22 cellular contexts compared by ENCODE assay signal in genomic region chr5:5461012-5461411, GRCh38. TPM values are rescaled to one million over a fixed set of nuclear protein-coding genes. Genes with fewer than 3 reads are reported as not detected.
DNase-seq lines count a peak whose midpoint lies in the region; ATAC-seq and TF ChIP-seq lines count a peak whose summit lies in the region.
"Had no signal": no experiment of that assay in that cellular context is flagged by ENCODE, and none has a peak within 500 bp of the region (broad histone marks: within the 10 kb centered on the region; RNA-seq: fewer than 3 reads in every experiment).

No MANE protein-coding gene starts in this region.

- TF ChIP-seq CTCF in Caco-2 (IDR thresholded peaks at IDR 0.05; ENCODE audit: insufficient read depth in 1 of 2, low read depth in 1 of 2, low read length in 1 of 2, severe bottlenecking in 1 of 2, unreplicated experiment in 1 of 2) = no peak
- TF ChIP-seq CTCF in PC-3 (conservative IDR thresholded peaks at IDR 0.05; ENCODE audit: low read depth, low read length) = no peak
- no peak for TF ChIP-seq CTCF in epithelial cell of esophagus (IDR thresholded peaks at IDR 0.05; ENCODE audit: insufficient read depth, low read depth, low read length, missing control alignments)

- H3K36me3 Mint-ChIP-seq in Caco-2 (ENCODE audit: insufficient read depth, unreplicated experiment) = peaks cover 84% of the 10 kb centered on the region
- H3K36me3 Mint-ChIP-seq in naive thymus-derived CD8-positive, alpha-beta T cell = peaks cover 26 to 94% (median 55%) of the 10 kb centered on the region in 3 donors

- H3K9me3 Mint-ChIP-seq in Caco-2 (ENCODE audit: unreplicated experiment) = no peaks in the 10 kb centered on the region
- H3K9me3 Mint-ChIP-seq in naive thymus-derived CD8-positive, alpha-beta T cell = no peaks in the 10 kb centered on the region
- H3K9me3 Mint-ChIP-seq: CD14-positive monocyte; CD4-positive, alpha-beta T cell; CD8-positive, alpha-beta memory T cell; HFFc6 had no signal

- BruUV-seq in Caco-2 (replicated peaks; lab: Mats Ljungman, UMichigan) (TSS peak; percentile 5), PC-3 (replicated peaks; lab: Mats Ljungman, UMichigan) (TSS peak; percentile 10)

- no peak overlapping the region for H3K4me3 Mint-ChIP-seq in Caco-2 (ENCODE audit: unreplicated experiment)
- no peak overlapping the region for H3K4me3 Mint-ChIP-seq in naive thymus-derived CD8-positive, alpha-beta T cell
- H3K4me3 Mint-ChIP-seq: CD14-positive monocyte; CD4-positive, alpha-beta T cell; CD8-positive, alpha-beta memory T cell; HFFc6 had no signal

- H3K27ac Mint-ChIP-seq in Caco-2 (ENCODE audit: unreplicated experiment) = no peak overlapping the region
- peak overlapping the region in 1 of 10 donors; percentile 44 for H3K27ac Mint-ChIP-seq in naive thymus-derived CD8-positive, alpha-beta T cell
- H3K27ac Mint-ChIP-seq: CD4-positive, alpha-beta T cell; HFFc6 had no signal

- no peaks in the 10 kb centered on the region for H3K27me3 Mint-ChIP-seq in Caco-2 (ENCODE audit: insufficient read depth, unreplicated experiment)
- H3K27me3 Mint-ChIP-seq in naive thymus-derived CD8-positive, alpha-beta T cell = no peaks in the 10 kb centered on the region
- H3K27me3 Mint-ChIP-seq: CD4-positive, alpha-beta T cell; CD8-positive, alpha-beta memory T cell had no signal

- H3K36me3 ChIP-seq in Caco-2 (ENCODE audit: control insufficient read depth, insufficient read depth, low read length) (peaks cover 3% of the 10 kb centered on the region), PC-3 (ENCODE audit: low read depth, low read length) (peaks cover 81% of the 10 kb centered on the region)

- no peak overlapping the region for H3K4me2 ChIP-seq in PC-3 (ENCODE audit: low read length)
- H3K4me2 ChIP-seq: A549 had no signal

- H3K4me1 Mint-ChIP-seq in Caco-2 (ENCODE audit: low read depth, unreplicated experiment) = no peaks in the 10 kb centered on the region
- H3K4me1 Mint-ChIP-seq in naive thymus-derived CD8-positive, alpha-beta T cell = peaks cover 0 to 14% (median under 1%) of the 10 kb centered on the region in 4 donors
- H3K4me1 Mint-ChIP-seq: CD14-positive monocyte; CD8-positive, alpha-beta memory T cell had no signal

- POLR2A ChIA-PET in Caco-2 (lab: Charles Lee) = no interaction called here
- POLR2A ChIA-PET in PC-3 (lab: Charles Lee; ENCODE audit: unreplicated experiment) = no interaction called here
- POLR2A ChIA-PET in naive thymus-derived CD8-positive, alpha-beta T cell (lab: Charles Lee) = no interaction called here

- no peaks in the 10 kb centered on the region for H3K9me2 ChIP-seq in PC-3 (replicated peaks; ENCODE audit: low read length)

- H2AFZ ChIP-seq in PC-3 (ENCODE audit: low read length) = no peak overlapping the region

- ATAC-seq in PC-3 (no peak), HG02763 (IDR thresholded peaks at IDR 0.05; ENCODE audit: unreplicated experiment) (no peak)
- no peak for ATAC-seq in naive thymus-derived CD8-positive, alpha-beta T cell
- ATAC-seq: A549 had no signal

- H3K4me3 ChIP-seq in Caco-2 (ENCODE audit: low read depth, low read length) (no peak overlapping the region), PC-3 (ENCODE audit: low read length) (no peak overlapping the region), epithelial cell of esophagus (ENCODE audit: low read length) (no peak overlapping the region)
- H3K4me3 ChIP-seq: A549; BLaER1 treated with 17β-estradiol and CSF1 and Interleukin-3, amounts not matched to agents 10 nM and 100 nM; HAP-1 had no signal

- CTCF ChIA-PET in Caco-2 (lab: Charles Lee) (no interaction called here), PC-3 (lab: Charles Lee) (no interaction called here)

- no peak for DNase-seq in Caco-2
- peak; percentile 23 for DNase-seq in PC-3
- peak; percentile 64 for DNase-seq in epithelial cell of esophagus (ENCODE audit: low read depth)
- DNase-seq in stimulated activated naive CD4-positive, alpha-beta T cell (lab: John Stamatoyannopoulos, UW) = no peak
- no peak for DNase-seq in naive thymus-derived CD8-positive, alpha-beta T cell
- DNase-seq: 8988T; ACHN; AML-193; BE2C; Calu3; CD4-positive, alpha-beta T cell; CD8-positive, alpha-beta memory T cell; DMS53; DMS79 treated with DMSO at 0.1 percent for 48 hours; GF-D8; GOT3; HFFc6 had no signal

- no peaks in the 10 kb centered on the region for H3F3A ChIP-seq in PC-3 (ENCODE audit: low read length, unreplicated experiment)

- H3K27ac ChIP-seq in PC-3 (ENCODE audit: low read length) = no peak overlapping the region
- H3K27ac ChIP-seq: A549; BLaER1 treated with 17β-estradiol and CSF1 and Interleukin-3, amounts not matched to agents 10 nM and 100 nM had no signal

- no peak overlapping the region for H3K9ac ChIP-seq in PC-3 (ENCODE audit: low read length)
- H3K9ac ChIP-seq: BLaER1 treated with 17β-estradiol and CSF1 and Interleukin-3, amounts not matched to agents 10 nM and 100 nM had no signal

- intact Hi-C loops in Caco-2 (cut with micrococcal nuclease; ENCODE audit: unreplicated experiment) = no loop called here
- intact Hi-C loops in PC-3 (cut with micrococcal nuclease) = no loop called here

- no peaks in the 10 kb centered on the region for H3K9me3 ChIP-seq in Caco-2
- no peaks in the 10 kb centered on the region for H3K9me3 ChIP-seq in PC-3 (ENCODE audit: low read length)
- H3K9me3 ChIP-seq: A549; BE2C; BLaER1 treated with 17β-estradiol and CSF1 and Interleukin-3, amounts not matched to agents 10 nM and 100 nM; HAP-1 had no signal

- H4K20me1 ChIP-seq in PC-3 (ENCODE audit: low read length) = no peaks in the 10 kb centered on the region

- H3K79me2 ChIP-seq in PC-3 (ENCODE audit: low read length) = no peaks in the 10 kb centered on the region

- no peaks in the 10 kb centered on the region for H3K27me3 ChIP-seq in Caco-2 (replicated peaks; ENCODE audit: control insufficient read depth, insufficient read depth, low read length)
- no peaks in the 10 kb centered on the region for H3K27me3 ChIP-seq in PC-3 (ENCODE audit: low read length)
- H3K27me3 ChIP-seq: BE2C; BLaER1 treated with 17β-estradiol and CSF1 and Interleukin-3, amounts not matched to agents 10 nM and 100 nM had no signal

- no peaks in the 10 kb centered on the region for H3K4me1 ChIP-seq in Caco-2
- H3K4me1 ChIP-seq in PC-3 (ENCODE audit: insufficient read depth, low read length) = no peaks in the 10 kb centered on the region
- H3K4me1 ChIP-seq: A549, BE2C, HAP-1 had no signal

RNA-seq across cellular contexts. Expression of gene ICE1, which starts 38.5 kb away (rescaled TPM):
- total RNA-seq in Caco-2 (2022) (30.6 and 33.9 TPM in 2 replicates), PC-3 (2014; rRNA removed) (21.9 and 23.8 TPM in 2 replicates)
- 10 to 100 TPM; 50.8 to 53.3 TPM for total RNA-seq in naive thymus-derived CD8-positive, alpha-beta T cell
- 10 to 100 TPM; 16.1 to 18.8 (median 16.3) TPM for polyA plus RNA-seq in naive thymus-derived CD8-positive, alpha-beta T cell

Comparison
In these comparisons a context has a peak if more than half of its experiments do, and no peak if none do; other contexts are left out.
1. DNase-seq: peak in PC-3 (single experiment) and epithelial cell of esophagus (single experiment); none in Caco-2 (0 of 2), stimulated activated naive CD4-positive, alpha-beta T cell (0 of 6) and naive thymus-derived CD8-positive, alpha-beta T cell (0 of 10).